In genomic region chr20:44392776-44393607, GRCh38 we compare ENCODE assay signal across 18 cellular contexts. TPM values are rescaled to one million over a fixed set of nuclear protein-coding genes. Genes with fewer than 3 reads are reported as not detected.
DNase-seq lines count a peak whose midpoint lies in the region; ATAC-seq, FAIRE-seq and TF ChIP-seq lines count a peak whose summit lies in the region.
"Had no signal": no experiment of that assay in that cellular context is flagged by ENCODE, and none has a peak within 500 bp of the region (broad histone marks: within the 10 kb centered on the region; RNA-seq: fewer than 3 reads in every experiment).

No MANE protein-coding gene starts in this region.

- FAIRE-seq in RCC 7860 (lab: Jason Lieb, UNC), result no peak
- FAIRE-seq: H54 had no signal

- peak overlapping the region; percentile 64 for H3K4me2 ChIP-seq in hepatocyte

- CTCF ChIA-PET in Caco-2 (lab: Charles Lee), result interaction anchor here (0.5 to 3.5 kb wide), 6 partner anchors 9 to 727 kb away, joined by 3 to 25 read pairs (median 3); no protein-coding TSS in a partner anchor
- CTCF ChIA-PET in CD8-positive, alpha-beta T cell (lab: Charles Lee), result interaction anchor here (0.8 to 2.0 kb wide), 2 partner anchors 8 to 178 kb away, joined by 3 to 7 read pairs; no protein-coding TSS in a partner anchor

- H3K27me3 Mint-ChIP-seq in Caco-2 (ENCODE audit: insufficient read depth, unreplicated experiment), result no peaks in the 10 kb centered on the region
- H3K27me3 Mint-ChIP-seq in CD8-positive, alpha-beta T cell (ENCODE audit: low read depth), result peaks cover 8% of the 10 kb centered on the region

- H3K4me1 Mint-ChIP-seq in Caco-2 (ENCODE audit: low read depth, unreplicated experiment), result peaks cover 51% of the 10 kb centered on the region
- H3K4me1 Mint-ChIP-seq in CD8-positive, alpha-beta T cell (ENCODE audit: low read depth), result peaks cover 8% of the 10 kb centered on the region

- H3K9me3 ChIP-seq in Caco-2 (no peaks in the 10 kb centered on the region), hepatocyte (ENCODE audit: low read depth) (no peaks in the 10 kb centered on the region), muscle layer of duodenum (ENCODE audit: control insufficient read depth in 1 of 2, low read length in 2 of 2) (no peaks in the 10 kb centered on the region)
- no peaks in the 10 kb centered on the region for H3K9me3 ChIP-seq in CD8-positive, alpha-beta T cell (ENCODE audit: low read length)

- H3K4me3 Mint-ChIP-seq in Caco-2 (ENCODE audit: unreplicated experiment), result no peak overlapping the region
- H3K4me3 Mint-ChIP-seq in CD8-positive, alpha-beta T cell, result no peak overlapping the region
- H3K4me3 Mint-ChIP-seq: CD4-positive, CD25-positive, alpha-beta regulatory T cell had no signal

- H3K27ac ChIP-seq in hepatocyte (peak overlapping the region; percentile 66), muscle layer of duodenum (ENCODE audit: low read length) (peak overlapping the region; percentile 51)
- no peak overlapping the region for H3K27ac ChIP-seq in CD8-positive, alpha-beta T cell (ENCODE audit: low read depth, low read length)

- H3K9me3 Mint-ChIP-seq in Caco-2 (ENCODE audit: unreplicated experiment), result no peaks in the 10 kb centered on the region
- H3K9me3 Mint-ChIP-seq in CD8-positive, alpha-beta T cell, result no peaks in the 10 kb centered on the region
- H3K9me3 Mint-ChIP-seq: CD4-positive, CD25-positive, alpha-beta regulatory T cell had no signal

- H4K20me1 ChIP-seq in hepatocyte (ENCODE audit: insufficient read depth, poor library complexity, severe bottlenecking), result peaks cover 2% of the 10 kb centered on the region

- peak overlapping the region; percentile 78 for H3K27ac Mint-ChIP-seq in Caco-2 (ENCODE audit: unreplicated experiment)
- H3K27ac Mint-ChIP-seq in CD8-positive, alpha-beta T cell, result no peak overlapping the region
- H3K27ac Mint-ChIP-seq: CD4-positive, CD25-positive, alpha-beta regulatory T cell had no signal

- no TSS peak for BruUV-seq in Caco-2 (replicated peaks; lab: Mats Ljungman, UMichigan)

- H3K36me3 Mint-ChIP-seq in Caco-2 (ENCODE audit: insufficient read depth, unreplicated experiment), result peaks cover 72% of the 10 kb centered on the region
- H3K36me3 Mint-ChIP-seq in CD8-positive, alpha-beta T cell, result no peaks in the 10 kb centered on the region
- H3K36me3 Mint-ChIP-seq: CD4-positive, CD25-positive, alpha-beta regulatory T cell had no signal

- no peak for TF ChIP-seq CTCF in Caco-2 (IDR thresholded peaks at IDR 0.05; ENCODE audit: insufficient read depth in 1 of 2, low read depth in 1 of 2, low read length in 1 of 2, severe bottlenecking in 1 of 2, unreplicated experiment in 1 of 2)
- TF ChIP-seq CTCF in hepatocyte (IDR thresholded peaks at IDR 0.05; ENCODE audit: poor library complexity), result no peak
- no peak for TF ChIP-seq CTCF in CD8-positive, alpha-beta T cell (IDR thresholded peaks at IDR 0.05)

- H3K36me3 ChIP-seq in Caco-2 (ENCODE audit: control insufficient read depth, insufficient read depth, low read length) (peaks cover 14% of the 10 kb centered on the region), hepatocyte (replicated peaks; ENCODE audit: insufficient read depth, low read depth) (no peaks in the 10 kb centered on the region), muscle layer of duodenum (ENCODE audit: control insufficient read depth in 1 of 2, insufficient read depth in 2 of 2, low read length in 2 of 2) (no peaks in the 10 kb centered on the region)
- no peaks in the 10 kb centered on the region for H3K36me3 ChIP-seq in CD8-positive, alpha-beta T cell (ENCODE audit: insufficient read depth, low read length)

- no peaks in the 10 kb centered on the region for H3K9me2 ChIP-seq in hepatocyte (replicated peaks; ENCODE audit: insufficient read depth)

- no peak for ATAC-seq in CD8-positive, alpha-beta T cell
- ATAC-seq: Panc1, SK-N-SH treated with all-trans-retinoic acid at 6 μM for 48 hours had no signal

- H3K27me3 ChIP-seq in Caco-2 (replicated peaks; ENCODE audit: control insufficient read depth, insufficient read depth, low read length), result no peaks in the 10 kb centered on the region
- H3K27me3 ChIP-seq in hepatocyte, result no peaks in the 10 kb centered on the region
- peaks cover 6% of the 10 kb centered on the region for H3K27me3 ChIP-seq in muscle layer of duodenum (ENCODE audit: low read depth, low read length)
- no peaks in the 10 kb centered on the region for H3K27me3 ChIP-seq in CD8-positive, alpha-beta T cell (ENCODE audit: insufficient read depth, low read length)

- 65% methylated on average over 5 of the region's 5 CpGs for WGBS in hepatocyte (ENCODE audit: low lambda C conversion rate, missing lambda C conversion rate)

- H3K4me3 ChIP-seq in Caco-2 (ENCODE audit: low read depth, low read length) (no peak overlapping the region), hepatocyte (no peak overlapping the region), muscle layer of duodenum (ENCODE audit: low read depth in 1 of 2, low read length in 2 of 2) (no peak overlapping the region)
- H3K4me3 ChIP-seq in CD8-positive, alpha-beta T cell (ENCODE audit: low read depth, low read length), result no peak overlapping the region

- intact Hi-C loops in Caco-2 (cut with micrococcal nuclease; ENCODE audit: unreplicated experiment), result loop anchor here (5.0 kb wide), 1 partner anchor 129 kb away; the partner anchor contains the start of gene SERINC3
- intact Hi-C loops in CD8-positive, alpha-beta T cell (cut with DNase I, micrococcal nuclease), result no loop called here

- POLR2A ChIA-PET in Caco-2 (lab: Charles Lee), result interaction anchor here (0.6 kb wide), 1 partner anchor 1542 kb away, joined by 5 read pairs; no protein-coding TSS in a partner anchor
- POLR2A ChIA-PET in CD8-positive, alpha-beta T cell (lab: Charles Lee), result no interaction called here

- H2AFZ ChIP-seq in hepatocyte, result no peak overlapping the region

- peaks cover 77% of the 10 kb centered on the region for H3K79me2 ChIP-seq in hepatocyte

- DNase-seq in Caco-2 (peak; percentile 61 to 74), HuH-7 (ENCODE audit: low spot score) (peak; percentile 53), hepatocyte (ENCODE audit: low spot score) (peak; percentile 62), foreskin melanocyte (no peak), iPS-NIHi11 (ENCODE audit: low spot score) (no peak), RCC 7860 (ENCODE audit: low spot score) (no peak)
- DNase-seq in CD8-positive, alpha-beta T cell, result no peak
- DNase-seq: AML-193; CD4-positive, CD25-positive, alpha-beta regulatory T cell; MV-4-11; NCI-H1417 treated with DMSO at 0.1 percent for 48 hours; NCI-H2081; SHP77 had no signal

- peaks cover 72% of the 10 kb centered on the region for H3K4me1 ChIP-seq in Caco-2
- H3K4me1 ChIP-seq in hepatocyte (ENCODE audit: insufficient read depth), result peaks cover 8% of the 10 kb centered on the region
- peaks cover 0 to 7% of the 10 kb centered on the region in 2 donors for H3K4me1 ChIP-seq in muscle layer of duodenum (ENCODE audit: control insufficient read depth in 1 of 2, insufficient read depth in 2 of 2, low read length in 2 of 2)
- H3K4me1 ChIP-seq in CD8-positive, alpha-beta T cell (ENCODE audit: insufficient read depth, low read length), result no peaks in the 10 kb centered on the region

RNA-seq across cellular contexts. Expression of gene HNF4A, which starts 37.5 kb away (rescaled TPM):
- total RNA-seq in Caco-2 (2022), result 256 and 292 TPM in 2 replicates
- total RNA-seq in hepatocyte, result 66.7 and 88.0 TPM in 2 replicates
- polyA plus RNA-seq in hepatocyte, result 27.9 and 38.2 TPM in 2 replicates
- not detected for total RNA-seq in CD8-positive, alpha-beta T cell
- total RNA-seq: CD4-positive, CD25-positive, alpha-beta regulatory T cell; Daoy had no signal
- polyA plus RNA-seq: CD4-positive, CD25-positive, alpha-beta regulatory T cell had no signal

RNA-seq across cellular contexts. Expression of gene R3HDML, which starts 56.1 kb away (rescaled TPM):
- total RNA-seq in Caco-2 (2022), result not detected in 2 replicates
- total RNA-seq in hepatocyte, result 0.23 TPM in 1 of 2 replicates, not detected in the other
- 0.21 TPM in 1 of 2 replicates, not detected in the other for polyA plus RNA-seq in hepatocyte
- total RNA-seq in CD8-positive, alpha-beta T cell, result not detected
- total RNA-seq: CD4-positive, CD25-positive, alpha-beta regulatory T cell; Daoy had no signal
- polyA plus RNA-seq: CD4-positive, CD25-positive, alpha-beta regulatory T cell had no signal

Comparison
In these comparisons a context has a peak if more than half of its experiments do, and no peak if none do; other contexts are left out.
1. DNase-seq: peak in Caco-2 (2 of 2), HuH-7 (single experiment) and hepatocyte (single experiment); none in foreskin melanocyte (single experiment), iPS-NIHi11 (single experiment), CD8-positive, alpha-beta T cell (0 of 7) and RCC 7860 (single experiment).
2. RNA of gene HNF4A, which starts 37.5 kb away (total RNA-seq): 256 to 292 TPM in Caco-2 and 66.7 to 88.0 TPM in hepatocyte; not detected in CD8-positive, alpha-beta T cell; every median in the first group is over 10 times any median in the second.